28 cellular contexts compared by ENCODE assay signal in genomic region chr1:187922255-187922654, GRCh38.
"Had no signal": no experiment of that assay in that cellular context is flagged by ENCODE, and none has a peak within 500 bp of the region (broad histone marks: within the 10 kb centered on the region; RNA-seq: fewer than 3 reads in every experiment).

No MANE protein-coding gene starts in this region.

- H3K27me3 ChIP-seq: neural progenitor cell, ovary, right lobe of liver, sigmoid colon, stomach, thyroid gland, tibial nerve, upper lobe of left lung, vagina had no signal

- H3K36me3 Mint-ChIP-seq: neural progenitor cell; stimulated activated effector memory CD8-positive, alpha-beta T cell treated with anti-CD3 and anti-CD28 coated beads, Interleukin-12 subunit alpha, Interleukin-12 subunit beta, amount 100 ng/mL, for 72 hours; stimulated activated naive B cell treated with anti-CD40 and anti-IgM and Interleukin-4, amounts not matched to agents 10 μg/mL and 1 μg/mL and 100 μg/mL, for 72 hours had no signal

- H3K4me2 ChIP-seq: neural progenitor cell had no signal

- H3K4me1 Mint-ChIP-seq: nephron; neural progenitor cell; stimulated activated effector memory CD8-positive, alpha-beta T cell treated with anti-CD3 and anti-CD28 coated beads, Interleukin-12 subunit alpha, Interleukin-12 subunit beta, amount 100 ng/mL, for 72 hours; stimulated activated naive B cell treated with anti-CD40 and anti-IgM and Interleukin-4, amounts not matched to agents 10 μg/mL and 1 μg/mL and 100 μg/mL, for 72 hours had no signal

- H3K27me3 Mint-ChIP-seq: stimulated activated naive B cell treated with anti-CD40 and anti-IgM and Interleukin-4, amounts not matched to agents 10 μg/mL and 1 μg/mL and 100 μg/mL, for 72 hours; stimulated activated naive CD8-positive, alpha-beta T cell treated with anti-CD3 and anti-CD28 coated beads, Interleukin-15, Interleukin-2, amounts not matched to agents 100 ng/mL and 50 ng/mL, for 24 hours had no signal

- H3K4me3 ChIP-seq: neural progenitor cell, ovary, psoas muscle, right lobe of liver, sigmoid colon, stomach, thoracic aorta, thyroid gland, tibial nerve, upper lobe of left lung, vagina had no signal

- ATAC-seq: psoas muscle; right cardiac atrium; right lobe of liver; stimulated activated effector memory CD8-positive, alpha-beta T cell treated with anti-CD3 and anti-CD28 coated beads, Interleukin-12 subunit alpha, Interleukin-12 subunit beta, amount 100 ng/mL, for 72 hours; stimulated activated naive B cell treated with anti-CD40 and anti-IgM and Interleukin-4, amounts not matched to agents 10 μg/mL and 1 μg/mL and 100 μg/mL, for 72 hours had no signal

- H3K9me3 Mint-ChIP-seq: nephron; neural progenitor cell; stimulated activated naive CD8-positive, alpha-beta T cell treated with anti-CD3 and anti-CD28 coated beads, Interleukin-15, Interleukin-2, amounts not matched to agents 100 ng/mL and 50 ng/mL, for 24 hours had no signal

- H3K4me3 Mint-ChIP-seq: nephron; neural progenitor cell; stimulated activated effector memory CD8-positive, alpha-beta T cell treated with anti-CD3 and anti-CD28 coated beads, Interleukin-12 subunit alpha, Interleukin-12 subunit beta, amount 100 ng/mL, for 72 hours; stimulated activated naive B cell treated with anti-CD40 and anti-IgM and Interleukin-4, amounts not matched to agents 10 μg/mL and 1 μg/mL and 100 μg/mL, for 72 hours; stimulated activated naive CD8-positive, alpha-beta T cell treated with anti-CD3 and anti-CD28 coated beads, Interleukin-15, Interleukin-2, amounts not matched to agents 100 ng/mL and 50 ng/mL, for 24 hours had no signal

- H3K9ac ChIP-seq: neural progenitor cell, parathyroid adenoma had no signal

- FAIRE-seq: small intestine, urothelium cell line had no signal

- DNase-seq: occipital lobe; ovary; posterior cingulate gyrus; psoas muscle; right cardiac atrium; right lobe of liver; sigmoid colon; small intestine; stimulated activated CD4-positive, alpha-beta T cell treated with anti-CD3 and anti-CD28 coated beads, Interleukin-15, amount 100 ng/mL, for 24 hours; stimulated activated CD4-positive, alpha-beta T cell treated with anti-CD3 and anti-CD28 coated beads, Interleukin-2, amount 100 ng/mL, for 24 hours; stimulated activated CD4-positive, alpha-beta T cell treated with anti-CD3 and anti-CD28 coated beads, Interleukin-2, amount 100 ng/mL, for 48 hours; stimulated activated CD4-positive, alpha-beta T cell treated with anti-CD3 and anti-CD28 coated beads, Interleukin-4, amount 100 ng/mL, for 24 hours; stimulated activated naive B cell treated with anti-CD40 and anti-IgM and Interleukin-4, amounts not matched to agents 10 μg/mL and 1 μg/mL and 100 μg/mL, for 72 hours; stimulated activated naive CD4-positive, alpha-beta T cell treated with Interleukin-2 at 50 U/mL for 16 hours; stomach; thyroid gland; trophoblast cell; upper lobe of left lung had no signal

- H3K27ac Mint-ChIP-seq: nephron; neural progenitor cell; progenitor cell of endocrine pancreas; stimulated activated effector memory CD8-positive, alpha-beta T cell treated with anti-CD3 and anti-CD28 coated beads, Interleukin-12 subunit alpha, Interleukin-12 subunit beta, amount 100 ng/mL, for 72 hours; stimulated activated naive B cell treated with anti-CD40 and anti-IgM and Interleukin-4, amounts not matched to agents 10 μg/mL and 1 μg/mL and 100 μg/mL, for 72 hours; stimulated activated naive CD8-positive, alpha-beta T cell treated with anti-CD3 and anti-CD28 coated beads, Interleukin-15, Interleukin-2, amounts not matched to agents 100 ng/mL and 50 ng/mL, for 24 hours had no signal

- H2AFZ ChIP-seq: neural progenitor cell, parathyroid adenoma had no signal

- H3K9me3 ChIP-seq: ovary, psoas muscle, right lobe of liver, sigmoid colon, stomach, thoracic aorta, thyroid gland, tibial nerve, upper lobe of left lung, vagina had no signal

- H3K36me3 ChIP-seq: neural progenitor cell, ovary, right lobe of liver, sigmoid colon, stomach, thoracic aorta, thyroid gland, tibial nerve, upper lobe of left lung, vagina had no signal

- H3K27ac ChIP-seq: neural progenitor cell, ovary, parathyroid adenoma, psoas muscle, right lobe of liver, sigmoid colon, stomach, thoracic aorta, thyroid gland, tibial nerve, upper lobe of left lung, vagina had no signal

- H3K4me1 ChIP-seq: neural progenitor cell, parathyroid adenoma, psoas muscle, right lobe of liver, sigmoid colon, stomach, thyroid gland, tibial nerve, upper lobe of left lung, vagina had no signal
